Comparison of ENCODE assay signal across 9 cellular contexts in the genomic region with DNA sequence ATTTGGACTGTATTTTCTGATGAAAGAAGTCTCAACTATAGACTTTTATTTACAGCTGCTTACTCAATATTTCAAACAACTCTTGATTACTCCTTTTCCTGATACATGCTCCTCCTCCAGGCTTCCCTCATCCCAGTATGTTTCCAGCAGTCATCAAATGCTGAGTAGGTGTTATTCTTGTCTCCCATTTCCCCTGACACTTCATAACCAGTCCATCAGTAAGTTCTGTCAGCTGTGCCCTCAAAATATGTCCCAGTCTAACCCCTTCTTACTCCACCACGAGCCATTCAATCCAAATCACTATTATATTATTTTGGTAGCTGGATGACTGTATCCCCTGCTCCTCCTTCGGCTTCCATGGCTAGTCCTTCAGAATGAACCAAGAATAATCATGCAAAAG.
"Had no signal": no experiment of that assay in that cellular context is flagged by ENCODE, and none has a peak within 500 bp of the region (broad histone marks: within the 10 kb centered on the region; RNA-seq: fewer than 3 reads in every experiment).

No MANE protein-coding gene starts in this region.

- H3K27ac Mint-ChIP-seq: HFFc6, IgD-negative memory B cell had no signal

- H3K4me1 Mint-ChIP-seq: IgD-negative memory B cell had no signal

- H3K27me3 Mint-ChIP-seq: IgD-negative memory B cell had no signal

- H3K4me3 ChIP-seq: GM23248, HAP-1 had no signal

- H3K36me3 ChIP-seq: HAP-1 had no signal

- H3K9me3 ChIP-seq: HAP-1 had no signal

- H3K27ac ChIP-seq: GM23248 had no signal

- DNase-seq: GM23248, GOT3, H7, HFFc6, KBM-7 had no signal

- H2AFZ ChIP-seq: GM23248 had no signal

- H3K4me1 ChIP-seq: HAP-1 had no signal

- ATAC-seq: HCT116 had no signal

- FAIRE-seq: HTR-8/SVneo had no signal

- H3K9ac ChIP-seq: GM23248 had no signal

- H3K4me3 Mint-ChIP-seq: HFFc6, IgD-negative memory B cell had no signal

- H3K36me3 Mint-ChIP-seq: IgD-negative memory B cell had no signal
